ENCODE assay signal across 1 cellular context in the genomic region with DNA sequence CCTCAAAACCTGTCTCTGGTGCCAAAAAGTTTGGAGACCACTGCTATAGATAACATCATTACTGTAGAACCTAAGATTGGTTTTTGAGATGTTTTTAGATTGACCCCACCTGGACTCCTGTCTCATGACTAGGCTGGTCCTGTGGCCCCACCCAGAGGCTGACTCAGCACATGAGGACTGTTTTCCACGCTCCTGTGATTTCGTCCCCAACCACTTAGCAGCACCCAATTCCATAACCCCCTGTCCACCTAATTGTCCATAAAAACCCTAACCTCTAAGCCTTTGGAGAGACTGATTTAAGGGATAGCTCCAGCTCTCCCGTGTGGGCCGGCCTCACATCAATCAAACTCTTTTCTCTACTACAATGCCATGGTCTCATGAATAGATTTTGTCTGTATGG.
TF ChIP-seq lines count a peak whose summit lies in the region.

No MANE protein-coding gene starts in this region.

TF ChIP-seq in K562, 482 proteins besides CTCF, POLR2A, EP300 and RAD21:
- TF ChIP-seq SNRNP70 (optimal IDR thresholded peaks at IDR 0.05; ENCODE audit: low read depth, low read length): no peak
- TF ChIP-seq, protein P1, sequence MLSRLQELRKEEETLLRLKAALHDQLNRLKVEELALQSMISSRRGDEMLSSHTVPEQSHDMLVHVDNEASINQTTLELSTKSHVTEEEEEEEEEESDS (CRISPR knock-in tag; IDR thresholded peaks at IDR 0.05): no peak
- no peak for TF ChIP-seq SUPT5H (IDR thresholded peaks at IDR 0.05)
- TF ChIP-seq MCM2 (IDR thresholded peaks at IDR 0.05; ENCODE audit: low read depth): no peak
- TF ChIP-seq GTF2F1 (IDR thresholded peaks at IDR 0.05; ENCODE audit: low read depth, low read length): no peak
- TF ChIP-seq, protein P2, sequence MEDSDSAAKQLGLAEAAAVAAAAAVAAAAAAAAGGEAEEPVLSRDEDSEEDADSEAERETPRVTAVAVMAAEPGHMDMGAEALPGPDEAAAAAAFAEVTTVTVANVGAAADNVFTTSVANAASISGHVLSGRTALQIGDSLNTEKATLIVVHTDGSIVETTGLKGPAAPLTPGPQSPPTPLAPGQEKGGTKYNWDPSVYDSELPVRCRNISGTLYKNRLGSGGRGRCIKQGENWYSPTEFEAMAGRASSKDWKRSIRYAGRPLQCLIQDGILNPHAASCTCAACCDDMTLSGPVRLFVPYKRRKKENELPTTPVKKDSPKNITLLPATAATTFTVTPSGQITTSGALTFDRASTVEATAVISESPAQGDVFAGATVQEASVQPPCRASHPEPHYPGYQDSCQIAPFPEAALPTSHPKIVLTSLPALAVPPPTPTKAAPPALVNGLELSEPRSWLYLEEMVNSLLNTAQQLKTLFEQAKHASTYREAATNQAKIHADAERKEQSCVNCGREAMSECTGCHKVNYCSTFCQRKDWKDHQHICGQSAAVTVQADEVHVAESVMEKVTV (CRISPR knock-in tag; IDR thresholded peaks at IDR 0.05): no peak
- TF ChIP-seq EP400 (IDR thresholded peaks at IDR 0.05): no peak
- TF ChIP-seq MAFK (IDR thresholded peaks at IDR 0.05; ENCODE audit: low read length): 0 out of 2 replicates have a peak, but pooled peaks have one; percentile 18
- TF ChIP-seq, protein P3, sequence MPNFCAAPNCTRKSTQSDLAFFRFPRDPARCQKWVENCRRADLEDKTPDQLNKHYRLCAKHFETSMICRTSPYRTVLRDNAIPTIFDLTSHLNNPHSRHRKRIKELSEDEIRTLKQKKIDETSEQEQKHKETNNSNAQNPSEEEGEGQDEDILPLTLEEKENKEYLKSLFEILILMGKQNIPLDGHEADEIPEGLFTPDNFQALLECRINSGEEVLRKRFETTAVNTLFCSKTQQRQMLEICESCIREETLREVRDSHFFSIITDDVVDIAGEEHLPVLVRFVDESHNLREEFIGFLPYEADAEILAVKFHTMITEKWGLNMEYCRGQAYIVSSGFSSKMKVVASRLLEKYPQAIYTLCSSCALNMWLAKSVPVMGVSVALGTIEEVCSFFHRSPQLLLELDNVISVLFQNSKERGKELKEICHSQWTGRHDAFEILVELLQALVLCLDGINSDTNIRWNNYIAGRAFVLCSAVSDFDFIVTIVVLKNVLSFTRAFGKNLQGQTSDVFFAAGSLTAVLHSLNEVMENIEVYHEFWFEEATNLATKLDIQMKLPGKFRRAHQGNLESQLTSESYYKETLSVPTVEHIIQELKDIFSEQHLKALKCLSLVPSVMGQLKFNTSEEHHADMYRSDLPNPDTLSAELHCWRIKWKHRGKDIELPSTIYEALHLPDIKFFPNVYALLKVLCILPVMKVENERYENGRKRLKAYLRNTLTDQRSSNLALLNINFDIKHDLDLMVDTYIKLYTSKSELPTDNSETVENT (CRISPR knock-in tag; IDR thresholded peaks at IDR 0.05): no peak
- TF ChIP-seq C11orf30 (IDR thresholded peaks at IDR 0.05; ENCODE audit: low read depth): peak; percentile 69
- no peak for TF ChIP-seq CXXC5 (CRISPR knock-in tag; IDR thresholded peaks at IDR 0.05)
- no peak for TF ChIP-seq CREBBP (IDR thresholded peaks at IDR 0.05; ENCODE audit: low read depth, low read length)
- TF ChIP-seq XRCC3 (IDR thresholded peaks at IDR 0.05): no peak
- TF ChIP-seq MAFG (tag; conservative IDR thresholded peaks at IDR 0.05): peak; percentile 64
- TF ChIP-seq HMBOX1 (IDR thresholded peaks at IDR 0.05): no peak
- no peak for TF ChIP-seq NR0B1 (IDR thresholded peaks at IDR 0.05; ENCODE audit: partially characterized antibody)
- TF ChIP-seq ZNF696 (CRISPR knock-in tag; conservative IDR thresholded peaks at IDR 0.05): no peak
- peak; percentile 79 for TF ChIP-seq ZNF316 (IDR thresholded peaks at IDR 0.05)
- no peak for TF ChIP-seq CHD1 (IDR thresholded peaks at IDR 0.05; ENCODE audit: low read length)
